ENCODE assay signal across 8 cellular contexts in the genomic region with DNA sequence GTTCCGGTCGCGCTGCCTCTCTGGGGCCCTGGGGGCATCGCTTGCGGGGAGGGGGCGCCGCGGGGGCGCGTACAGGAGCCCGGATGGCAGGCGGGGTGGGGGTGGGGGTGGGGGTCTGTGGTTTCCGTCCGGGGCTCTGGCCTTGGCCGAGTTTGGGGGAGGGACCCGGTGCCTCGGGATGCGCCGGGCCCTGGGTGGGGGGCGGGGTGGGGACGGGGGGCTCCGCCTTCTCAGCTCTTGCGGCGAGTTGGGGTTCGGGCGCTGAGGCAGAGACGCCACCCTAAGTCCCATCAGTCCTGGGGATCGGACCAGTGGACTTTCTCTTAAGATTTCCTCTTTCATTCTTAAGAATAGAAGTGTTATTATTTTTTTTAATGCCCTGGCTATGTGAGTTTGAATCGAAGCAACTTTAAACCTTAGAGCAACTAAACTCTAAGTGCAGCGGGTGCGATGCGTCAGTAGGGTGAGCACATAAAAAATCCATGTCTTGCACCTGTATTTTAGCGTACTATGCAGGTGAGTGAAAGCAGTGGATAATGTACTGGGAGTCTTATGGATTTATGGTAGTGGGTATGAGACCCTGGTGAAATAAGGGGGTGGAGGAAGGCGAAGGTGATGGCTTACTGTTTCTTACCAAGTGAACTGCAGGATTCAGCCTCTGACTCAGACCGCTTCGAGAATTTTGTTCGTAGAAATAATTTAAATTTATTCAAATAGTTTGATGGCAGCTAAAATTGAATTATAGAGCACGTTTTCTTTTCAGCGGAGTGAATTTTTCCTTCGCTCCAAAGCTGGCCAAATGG. TPM values are rescaled to one million over a fixed set of nuclear protein-coding genes. Genes with fewer than 3 reads are reported as not detected.
DNase-seq lines count a peak whose midpoint lies in the region; ATAC-seq and TF ChIP-seq lines count a peak whose summit lies in the region.

No MANE protein-coding gene starts in this region.

- no peak overlapping the region for H2BK120ac ChIP-seq in IMR-90 (ENCODE audit: low read depth, low read length)

- no peak overlapping the region for H2BK20ac ChIP-seq in IMR-90 (ENCODE audit: low read depth, low read length)

- peaks cover 52% of the 10 kb centered on the region for H4K20me1 ChIP-seq in IMR-90 (ENCODE audit: insufficient read depth, low read length)

- H3K4me3 ChIP-seq in AG04449 (ENCODE audit: low read depth, low read length): peak overlapping the region; percentile 93
- H3K4me3 ChIP-seq in IMR-90 (ENCODE audit: insufficient read depth, low read depth, low read length): peak overlapping the region; percentile 69

- no peaks in the 10 kb centered on the region; the same call in 1 of the 2 replicates for H3K27me3 ChIP-seq in IMR-90 (ENCODE audit: control insufficient read depth, insufficient read depth, low read length)

- H3K27me3 Mint-ChIP-seq in memory B cell: no peaks in the 10 kb centered on the region

- ATAC-seq in GM18909 (IDR thresholded peaks at IDR 0.05; ENCODE audit: poor library complexity, unreplicated experiment) (peak; percentile 22), IMR-90 (ENCODE audit: low read depth) (peak; percentile 14), memory B cell (ENCODE audit: low read depth) (peak; percentile 22), GM21367 (IDR thresholded peaks at IDR 0.05; ENCODE audit: unreplicated experiment) (no peak)

- H3K56ac ChIP-seq in IMR-90 (ENCODE audit: extremely low read depth, insufficient read depth, low read length): peak overlapping the region; percentile 63; the same call in 1 of the 2 replicates

- dilution Hi-C loops in IMR-90 (cut with HindIII; ENCODE audit: low sequenced_read_pairs, unreplicated experiment): no loop called here

- H4K8ac ChIP-seq in IMR-90 (ENCODE audit: low read depth in 2 of 2, low read length in 2 of 2): no peak overlapping the region; a peak in 1 of 4 replicates

- no peak for TF ChIP-seq RAD21 in IMR-90 (IDR thresholded peaks at IDR 0.05; ENCODE audit: low read length)

- no peak overlapping the region; the same call in 1 of the 2 replicates for H2AK5ac ChIP-seq in IMR-90 (ENCODE audit: low read depth, low read length)

- 0 out of 2 replicates have a peak overlapping the region, but pooled peaks have one; percentile 36 for H3K4ac ChIP-seq in IMR-90 (ENCODE audit: low read depth, low read length)

- POLR2A ChIA-PET in AG04449 (lab: Yijun Ruan, JAX): interaction anchor here (0.6 to 1.7 kb wide), 24 partner anchors 8 to 743 kb away, joined by 3 to 13 read pairs (median 4); partner anchors contain the start of genes RPL14 and ZNF621
- POLR2A ChIA-PET in IMR-90 (lab: Charles Lee; ENCODE audit: unreplicated experiment): interaction anchor here (0.6 to 1.6 kb wide), 3 partner anchors 8 to 24 kb away, joined by 3 to 7 read pairs (median 4); no protein-coding TSS in a partner anchor

- 0% methylated on average over 5 of the region's 40 CpGs; no CpG with 5 or more reads in 1 of the 2 experiments for WGBS in IMR-90 (ENCODE audit: extremely low coverage in 2 of 2, insufficient read length in 1 of 2), 2 experiments

- peak overlapping the region; percentile 86 for H3K27ac ChIP-seq in IMR-90 (ENCODE audit: insufficient read depth, low read length)

- DNase-seq in AG04449 (ENCODE audit: low read depth, low spot score) (no peak), IMR-90 (no peak), memory B cell (ENCODE audit: low spot score in 2 of 2) (no peak)
- peak; percentile 43 for DNase-seq in activated CD4-positive, alpha-beta T cell treated with anti-CD3 and anti-CD28 coated beads for 48 hours
- DNase-seq in effector CD8-positive, alpha-beta T cell (lab: John Stamatoyannopoulos, UW): peak; percentile 53
- DNase-seq in stimulated activated naive CD4-positive, alpha-beta T cell (lab: John Stamatoyannopoulos, UW): peak; percentile 32 to 65 (median 56)

- BruUV-seq in IMR-90 (replicated peaks; lab: Mats Ljungman, UMichigan): no TSS peak

- peak overlapping the region; percentile 96 for H2AFZ ChIP-seq in IMR-90 (replicated peaks; ENCODE audit: low read length, poor library complexity)

- CTCF ChIA-PET in AG04449 (lab: Yijun Ruan, JAX) (interaction anchor here (1.0 to 1.1 kb wide), 2 partner anchors 25 to 618 kb away, joined by 3 read pairs; no protein-coding TSS in a partner anchor), IMR-90 (lab: Yijun Ruan, JAX) (no interaction called here)

- no peaks in the 10 kb centered on the region; the same call in 1 of the 2 replicates for H3K9me1 ChIP-seq in IMR-90 (ENCODE audit: insufficient read depth, low read length)

- peaks cover 2% of the 10 kb centered on the region for H3K36me3 Mint-ChIP-seq in memory B cell

- no peak overlapping the region for H2AK9ac ChIP-seq in IMR-90 (replicated peaks; ENCODE audit: low read depth, low read length, poor library complexity)

- TF ChIP-seq CTCF in AG04449 (IDR thresholded peaks at IDR 0.05; ENCODE audit: insufficient read depth, low read length, missing control alignments) (no peak), IMR-90 (conservative IDR thresholded peaks at IDR 0.05; ENCODE audit: low read depth, low read length) (no peak)

- intact Hi-C loops in IMR-90 (cut with micrococcal nuclease): loop anchor here (5.0 kb wide), 4 partner anchors 482 to 682 kb away; no protein-coding TSS in a partner anchor

- H3K9ac ChIP-seq in IMR-90 (ENCODE audit: low read depth, low read length): peak overlapping the region; percentile 97

- no peak overlapping the region for H4K91ac ChIP-seq in IMR-90 (ENCODE audit: insufficient read depth, low read depth, low read length)

- H3K4me1 ChIP-seq in IMR-90 (ENCODE audit: control insufficient read depth, insufficient read depth, low read length): peaks cover 2% of the 10 kb centered on the region; the same call in 1 of the 2 replicates

- H3K18ac ChIP-seq in IMR-90 (ENCODE audit: low read depth, low read length): no peak overlapping the region

- peaks cover 25% of the 10 kb centered on the region for H3K4me1 Mint-ChIP-seq in memory B cell

- no peaks in the 10 kb centered on the region for H3K9me3 ChIP-seq in IMR-90 (ENCODE audit: control insufficient read depth, insufficient read depth, low read length)

- H3K23ac ChIP-seq in IMR-90 (ENCODE audit: low read depth, low read length): peak overlapping the region; percentile 98

- H3K9me3 Mint-ChIP-seq in memory B cell: no peaks in the 10 kb centered on the region

- H3K27ac Mint-ChIP-seq in memory B cell: peak overlapping the region; percentile 98

- no peak overlapping the region for H2BK15ac ChIP-seq in IMR-90 (ENCODE audit: low read depth, low read length)

- in situ Hi-C loops in IMR-90 (cut with MboI; ENCODE audit: low sequenced_read_pairs): loop anchor here (25.0 kb wide), 2 partner anchors 487 to 863 kb away; no protein-coding TSS in a partner anchor

- peak overlapping the region; percentile 21 for H2BK5ac ChIP-seq in IMR-90 (ENCODE audit: low read depth, low read length, poor library complexity, severe bottlenecking)

- TF ChIP-seq POLR2A in IMR-90 (IDR thresholded peaks at IDR 0.05; ENCODE audit: low read depth, low read length): no peak

- H3K4me2 ChIP-seq in IMR-90 (ENCODE audit: low read depth, low read length): peak overlapping the region; percentile 99

- H3K14ac ChIP-seq in IMR-90 (replicated peaks; ENCODE audit: low read depth, low read length): peak overlapping the region; percentile 43

- peaks cover 0 to 9% of the 10 kb centered on the region in 2 experiments; a peak in 1 of 4 replicates for H3K79me1 ChIP-seq in IMR-90 (ENCODE audit: low read depth in 1 of 2, low read length in 2 of 2)

- no peak overlapping the region; the same call in 1 of the 2 replicates for H4K5ac ChIP-seq in IMR-90 (ENCODE audit: low read depth, low read length)

- H3K4me3 Mint-ChIP-seq in memory B cell: peak overlapping the region; percentile 91

- H3K36me3 ChIP-seq in IMR-90 (ENCODE audit: control insufficient read depth, insufficient read depth, low read length): no peaks in the 10 kb centered on the region

TF ChIP-seq in IMR-90, 13 proteins besides CTCF, POLR2A, EP300 and RAD21:
- TF ChIP-seq, protein P1, sequence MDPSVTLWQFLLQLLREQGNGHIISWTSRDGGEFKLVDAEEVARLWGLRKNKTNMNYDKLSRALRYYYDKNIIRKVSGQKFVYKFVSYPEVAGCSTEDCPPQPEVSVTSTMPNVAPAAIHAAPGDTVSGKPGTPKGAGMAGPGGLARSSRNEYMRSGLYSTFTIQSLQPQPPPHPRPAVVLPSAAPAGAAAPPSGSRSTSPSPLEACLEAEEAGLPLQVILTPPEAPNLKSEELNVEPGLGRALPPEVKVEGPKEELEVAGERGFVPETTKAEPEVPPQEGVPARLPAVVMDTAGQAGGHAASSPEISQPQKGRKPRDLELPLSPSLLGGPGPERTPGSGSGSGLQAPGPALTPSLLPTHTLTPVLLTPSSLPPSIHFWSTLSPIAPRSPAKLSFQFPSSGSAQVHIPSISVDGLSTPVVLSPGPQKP (IDR thresholded peaks at IDR 0.05; ENCODE audit: borderline replicate concordance, low read depth, low read length): no peak
- TF ChIP-seq SMC3 (IDR thresholded peaks at IDR 0.05; ENCODE audit: low read depth, low read length): no peak
- TF ChIP-seq CHD1 (IDR thresholded peaks at IDR 0.05; ENCODE audit: low read depth, low read length): no peak
- no peak for TF ChIP-seq RCOR1 (IDR thresholded peaks at IDR 0.05; ENCODE audit: insufficient replicate concordance, low read length)
- no peak for TF ChIP-seq NFE2L2 (IDR thresholded peaks at IDR 0.05; ENCODE audit: low read depth, low read length)
- TF ChIP-seq MAZ (IDR thresholded peaks at IDR 0.05; ENCODE audit: borderline replicate concordance, low read depth, low read length): no peak
- no peak for TF ChIP-seq FOS (IDR thresholded peaks at IDR 0.05; ENCODE audit: low read depth, low read length)
- no peak for TF ChIP-seq MXI1 (IDR thresholded peaks at IDR 0.05; ENCODE audit: borderline replicate concordance, low read depth, low read length)
- TF ChIP-seq MAFK (IDR thresholded peaks at IDR 0.05; ENCODE audit: low read depth, low read length): no peak
- no peak for TF ChIP-seq RFX5 (IDR thresholded peaks at IDR 0.05; ENCODE audit: low read depth, low read length)
- no peak for TF ChIP-seq USF2 (IDR thresholded peaks at IDR 0.05; ENCODE audit: low read depth, low read length)
- TF ChIP-seq BHLHE40 (IDR thresholded peaks at IDR 0.05; ENCODE audit: low read depth, low read length): no peak
- no peak for TF ChIP-seq CEBPB (IDR thresholded peaks at IDR 0.05; ENCODE audit: low read depth, low read length)

RNA-seq across cellular contexts. Expression of gene CTNNB1, which starts 0.8 kb away (rescaled TPM):
- 1,415 and 1,677 TPM in 2 replicates for total RNA-seq in IMR-90 (2012; rRNA removed)
- polyA plus RNA-seq in IMR-90 (2012; rRNA removed): 364 and 381 TPM in 2 replicates
- 187 and 317 TPM in 2 replicates for polyA plus RNA-seq in IMR-90 (2012; cell fraction: cytosol; rRNA removed)
- 205 and 300 TPM in 2 replicates for polyA plus RNA-seq in IMR-90 (2012; cell fraction: nucleus; rRNA removed; ENCODE audit: low replicate concordance)

Comparison
In these comparisons a context has a peak if more than half of its experiments do, and no peak if none do; other contexts are left out.
1. DNase-seq: peak in activated CD4-positive, alpha-beta T cell treated with anti-CD3 and anti-CD28 coated beads for 48 hours (single experiment), effector CD8-positive, alpha-beta T cell (single experiment) and stimulated activated naive CD4-positive, alpha-beta T cell (6 of 6); none in AG04449 (single experiment), IMR-90 (single experiment) and memory B cell (0 of 2).